Comparison of ENCODE assay signal across 25 cellular contexts in genomic region chr12:108310489-108310888, GRCh38. TPM values are rescaled to one million over a fixed set of nuclear protein-coding genes. Genes with fewer than 3 reads are reported as not detected.
A peak's percentile ranks its signal among the peaks of the same experiment; 100 is the strongest.
DNase-seq lines count a peak whose midpoint lies in the region; ATAC-seq and TF ChIP-seq lines count a peak whose summit lies in the region.
"Had no signal": no experiment of that assay in that cellular context is flagged by ENCODE, and none has a peak within 500 bp of the region (broad histone marks: within the 10 kb centered on the region; RNA-seq: fewer than 3 reads in every experiment).

No MANE protein-coding gene starts in this region.

- H3K79me1 ChIP-seq in mesendoderm (ENCODE audit: low read length): no peaks in the 10 kb centered on the region

- no peaks in the 10 kb centered on the region for H3K27me3 ChIP-seq in SK-N-SH (ENCODE audit: insufficient read depth)
- no peaks in the 10 kb centered on the region for H3K27me3 ChIP-seq in mesendoderm (ENCODE audit: insufficient read depth, low read length, poor library complexity)
- no peaks in the 10 kb centered on the region for H3K27me3 ChIP-seq in tibial artery
- H3K27me3 ChIP-seq: uterus had no signal

- no peaks in the 10 kb centered on the region for H3K9me2 ChIP-seq in SK-N-SH

- H2BK15ac ChIP-seq in mesendoderm (replicated peaks; ENCODE audit: low read depth): no peak overlapping the region

- H3K4ac ChIP-seq in mesendoderm (ENCODE audit: low read depth, low read length): no peak overlapping the region

- no peaks in the 10 kb centered on the region for H3F3A ChIP-seq in SK-N-SH (replicated peaks; ENCODE audit: insufficient read depth)

- H3K56ac ChIP-seq in mesendoderm (ENCODE audit: low read length): no peak overlapping the region

- no peak overlapping the region for H2BK120ac ChIP-seq in mesendoderm (ENCODE audit: low read depth, low read length)

- H4K8ac ChIP-seq in mesendoderm (ENCODE audit: low read depth, low read length): no peak overlapping the region

- no peak overlapping the region for H3K18ac ChIP-seq in mesendoderm (ENCODE audit: low read length)

- H3K79me2 ChIP-seq in SK-N-SH (ENCODE audit: insufficient read depth): no peaks in the 10 kb centered on the region
- H3K79me2 ChIP-seq in mesendoderm (ENCODE audit: control insufficient read depth, insufficient read depth, low read length): no peaks in the 10 kb centered on the region

- H3K27ac ChIP-seq in SK-N-SH (ENCODE audit: low read depth in 2 of 2, low read length in 1 of 2): peak overlapping the region in 1 of 2 experiments; percentile 97; a peak in 2 of 4 replicates
- peak overlapping the region; percentile 31 for H3K27ac ChIP-seq in caudate nucleus (ENCODE audit: low read depth, low read length)
- no peak overlapping the region for H3K27ac ChIP-seq in mesendoderm (ENCODE audit: low read depth, low read length)
- peak overlapping the region; percentile 61 to 83 for H3K27ac ChIP-seq in tibial artery
- H3K27ac ChIP-seq: skin epidermis, WERI-Rb-1 had no signal

- TF ChIP-seq EP300 in SK-N-SH (IDR thresholded peaks at IDR 0.05; ENCODE audit: borderline replicate concordance in 1 of 2, low read depth in 1 of 2, low read length in 1 of 2): no peak

- no peaks in the 10 kb centered on the region for H4K20me1 ChIP-seq in SK-N-SH (ENCODE audit: insufficient read depth)

- POLR2A ChIA-PET in SK-N-SH (lab: Yijun Ruan, JAX): interaction anchor here (1.0 kb wide), 1 partner anchor 84 kb away, joined by 3 read pairs; no protein-coding TSS in a partner anchor

- H3K4me1 ChIP-seq in SK-N-SH (ENCODE audit: control insufficient read depth in 1 of 2, insufficient read depth in 2 of 2, low read depth in 1 of 2, low read length in 1 of 2): peaks cover 0 to 79% of the 10 kb centered on the region in 2 experiments; a peak in 2 of 4 replicates
- H3K4me1 ChIP-seq in mesendoderm (ENCODE audit: control insufficient read depth, low read depth, low read length): peaks cover 10% of the 10 kb centered on the region
- H3K4me1 ChIP-seq in tibial artery: peaks cover 0 to 87% (median 56%) of the 10 kb centered on the region in 4 donors

- TF ChIP-seq CTCF in SK-N-SH (IDR thresholded peaks at IDR 0.05) (no peak), tibial artery (IDR thresholded peaks at IDR 0.05) (no peak), omental fat pad (IDR thresholded peaks at IDR 0.05) (no peak)

- intact Hi-C loops in tibial artery (cut with DNase I; ENCODE audit: low total_unique reads): no loop called here

- no peak overlapping the region for H3K23ac ChIP-seq in mesendoderm (ENCODE audit: low read length)

- no peak overlapping the region for H3K9ac ChIP-seq in SK-N-SH
- no peak overlapping the region for H3K9ac ChIP-seq in mesendoderm (ENCODE audit: low read length)

- H2AK5ac ChIP-seq in mesendoderm (ENCODE audit: low read length): no peak overlapping the region

- ATAC-seq in SK-N-SH treated with all-trans-retinoic acid at 6 μM for 48 hours: no peak
- ATAC-seq in HG02852 (IDR thresholded peaks at IDR 0.05; ENCODE audit: unreplicated experiment): no peak
- no peak for ATAC-seq in HG03457 (IDR thresholded peaks at IDR 0.05; ENCODE audit: unreplicated experiment)
- ATAC-seq in omental fat pad (ENCODE audit: low FRiP score): no peak
- ATAC-seq: PC-3 had no signal

- 36% methylated on average over 3 of the region's 6 CpGs for WGBS in SK-N-SH (ENCODE audit: low lambda C conversion rate)
- no CpG with 5 or more reads among the region's 6 CpGs for WGBS in mesendoderm (ENCODE audit: extremely low coverage, insufficient coverage, low lambda C conversion rate)

- H2BK5ac ChIP-seq in mesendoderm (ENCODE audit: low read length): no peak overlapping the region

- no peak overlapping the region for H4K5ac ChIP-seq in mesendoderm (ENCODE audit: low read length)

- DNase-seq in SK-N-SH: peak; percentile 71
- DNase-seq in caudate nucleus (lab: John Stamatoyannopoulos, UW): peak in 5 of 61 donors; percentile 4 to 33 (median 17)
- DNase-seq in mesendoderm: peak; percentile 60
- no peak for DNase-seq in tibial artery
- DNase-seq in omental fat pad (ENCODE audit: low spot score): no peak
- DNase-seq: activated gamma-delta T cell; CD4-positive, CD25-positive, alpha-beta regulatory T cell; DMS79; foreskin fibroblast; Kasumi-1; NCI-H1105 treated with DMSO at 0.1 percent for 48 hours; NCI-H69; PC-3; SIG-M5; stimulated activated CD4-positive, alpha-beta T cell treated with anti-CD3 and anti-CD28 coated beads, Interleukin-4, amount 100 ng/mL, for 1 hour; T-helper 2 cell; WERI-Rb-1 had no signal

- CTCF ChIA-PET in SK-N-SH (lab: Yijun Ruan, JAX): interaction anchor here (1.4 kb wide), 1 partner anchor 147 kb away, joined by 5 read pairs; no protein-coding TSS in a partner anchor

- no peaks in the 10 kb centered on the region for H3K9me3 ChIP-seq in SK-N-SH
- H3K9me3 ChIP-seq in tibial artery: no peaks in the 10 kb centered on the region
- H3K9me3 ChIP-seq: uterus had no signal

- H3K36me3 ChIP-seq in SK-N-SH (replicated peaks in 1 of 2; ENCODE audit: control insufficient read depth in 1 of 2, insufficient read depth in 2 of 2, low read length in 1 of 2): no peaks in the 10 kb centered on the region
- H3K36me3 ChIP-seq in mesendoderm (ENCODE audit: control insufficient read depth, insufficient read depth, low read length): no peaks in the 10 kb centered on the region
- H3K36me3 ChIP-seq in tibial artery: no peaks in the 10 kb centered on the region
- H3K36me3 ChIP-seq: uterus, WERI-Rb-1 had no signal

- H3K4me2 ChIP-seq in SK-N-SH: no peak overlapping the region
- no peak overlapping the region for H3K4me2 ChIP-seq in mesendoderm (ENCODE audit: low read length)

- no peak overlapping the region for H2AFZ ChIP-seq in SK-N-SH (ENCODE audit: low read depth)

- no peak overlapping the region for H3K4me3 ChIP-seq in SK-N-SH (ENCODE audit: low read depth in 2 of 2, low read length in 1 of 2)
- no peak overlapping the region for H3K4me3 ChIP-seq in mesendoderm (ENCODE audit: low read length)
- H3K4me3 ChIP-seq in tibial artery: no peak overlapping the region
- H3K4me3 ChIP-seq: skin epidermis, uterus had no signal

- no peak for TF ChIP-seq RAD21 in SK-N-SH (IDR thresholded peaks at IDR 0.05; ENCODE audit: low read length)

TF ChIP-seq in SK-N-SH, 30 proteins besides CTCF, POLR2A, EP300 and RAD21 (continues in another document):
- TF ChIP-seq USF1 (IDR thresholded peaks at IDR 0.05; ENCODE audit: borderline replicate concordance, low read depth) (no peak), RFX5 (IDR thresholded peaks at IDR 0.05; ENCODE audit: low read length) (no peak), GATA2 (CRISPR knock-in tag; IDR thresholded peaks at IDR 0.05) (peak; percentile 58), ZBTB33 (IDR thresholded peaks at IDR 0.05; ENCODE audit: borderline replicate concordance, low read depth) (no peak)

TF ChIP-seq in SK-N-SH treated with all-trans-retinoic acid at 6 μM for 48 hours, 23 proteins besides CTCF, POLR2A, EP300 and RAD21 (continues in another document):
- TF ChIP-seq CREB5 (CRISPR knock-in tag; IDR thresholded peaks at IDR 0.05; ENCODE audit: low read depth) (no peak), SNAI2 (CRISPR knock-in tag; IDR thresholded peaks at IDR 0.05) (no peak), TSHZ2 (CRISPR knock-in tag; IDR thresholded peaks at IDR 0.05) (no peak), ZFP30 (CRISPR knock-in tag; IDR thresholded peaks at IDR 0.05) (no peak), ZNF565 (CRISPR knock-in tag; conservative IDR thresholded peaks at IDR 0.05; ENCODE audit: low read depth) (no peak), OSR1 (CRISPR knock-in tag; IDR thresholded peaks at IDR 0.05) (no peak), TCF4 (CRISPR knock-in tag; IDR thresholded peaks at IDR 0.05; ENCODE audit: borderline replicate concordance) (no peak)

RNA-seq across cellular contexts. Expression of gene CMKLR1, which starts 28.6 kb away (rescaled TPM):
- polyA plus RNA-seq in SK-N-SH (2012; rRNA removed): 0.15 and 0.31 TPM in 2 replicates
- 0.45 and 0.51 TPM in 2 replicates for polyA plus RNA-seq in SK-N-SH (2012; cell fraction: cytosol; rRNA removed)
- 0.10 and 0.35 TPM in 2 replicates for polyA plus RNA-seq in SK-N-SH (2012; cell fraction: nucleus; rRNA removed)
- polyA plus RNA-seq in mesendoderm (2013, experiment 1 of 2): 1.6 TPM
- 1.6 TPM for polyA plus RNA-seq in mesendoderm (2013, experiment 2 of 2)
- 10 to 100 TPM; 20.7 to 28.1 (median 23.1) TPM for total RNA-seq in omental fat pad
- total RNA-seq: lung microvascular endothelial cell, PC-3, progenitor cell of endocrine pancreas had no signal
- polyA plus RNA-seq: keratinocyte had no signal

Comparison
In these comparisons a context has a peak if more than half of its experiments do, and no peak if none do; other contexts are left out.
1. DNase-seq: peak in SK-N-SH (single experiment) and mesendoderm (single experiment); none in tibial artery (0 of 2) and omental fat pad (single experiment).